In genomic region chr11:65132988-65133700, GRCh38 we compare ENCODE assay signal across 8 cellular contexts. TPM values are rescaled to one million over a fixed set of nuclear protein-coding genes. Genes with fewer than 3 reads are reported as not detected.
DNase-seq lines count a peak whose midpoint lies in the region; TF ChIP-seq lines count a peak whose summit lies in the region.

No MANE protein-coding gene starts in this region.

- peaks cover 38 to 45% of the 10 kb centered on the region in 2 donors for H3K4me1 Mint-ChIP-seq in immature natural killer cell

- no peaks in the 10 kb centered on the region for H3K9me3 ChIP-seq in ascending aorta

- no peak for TF ChIP-seq CTCF in ascending aorta (IDR thresholded peaks at IDR 0.05)

- H3K27ac Mint-ChIP-seq in immature natural killer cell: peak overlapping the region; percentile 99 to 100 (median 100)

- peaks cover 13 to 15% (median 14%) of the 10 kb centered on the region in 3 donors for H3K27me3 Mint-ChIP-seq in immature natural killer cell (ENCODE audit: low read depth in 3 of 3)

- H3K36me3 Mint-ChIP-seq in immature natural killer cell: peaks cover 3 to 9% (median 4%) of the 10 kb centered on the region in 3 donors

- no peaks in the 10 kb centered on the region for H3K9me3 Mint-ChIP-seq in immature natural killer cell

- H3K36me3 ChIP-seq in ascending aorta: peaks cover 48 to 50% of the 10 kb centered on the region in 2 donors

- intact Hi-C loops in ascending aorta (cut with DNase I): no loop called here

- peak overlapping the region; percentile 95 to 99 for H3K27ac ChIP-seq in ascending aorta

- peak overlapping the region; percentile 93 to 100 (median 98) for H3K4me3 Mint-ChIP-seq in immature natural killer cell

- peak overlapping the region; percentile 89 to 99 for H3K4me3 ChIP-seq in ascending aorta

- peaks cover 11 to 24% of the 10 kb centered on the region in 2 donors for H3K4me1 ChIP-seq in ascending aorta

- DNase-seq in NCI-H2227 (lab: John Stamatoyannopoulos, UW; ENCODE audit: unreplicated experiment) (peak; percentile 28), NCI-H2227 treated with DMSO at 0.1 percent for 48 hours (lab: John Stamatoyannopoulos, UW) (no peak), NOMO-1 (lab: John Stamatoyannopoulos, UW; ENCODE audit: unreplicated experiment in 2 of 2) (peak; percentile 61 to 69), ascending aorta (ENCODE audit: low spot score in 2 of 2) (peak in 1 of 2 donors; percentile 66), immature natural killer cell (peak in 2 of 3 donors; percentile 29 to 34), pons (ENCODE audit: low spot score) (no peak), C1 segment of cervical spinal cord (lab: John Stamatoyannopoulos, UW) (no peak)
- peak; percentile 69 for DNase-seq in stimulated activated CD4-positive, alpha-beta T cell treated with anti-CD3 and anti-CD28 coated beads, Interleukin-4, amount 100 ng/mL, for 1 hour

- no peaks in the 10 kb centered on the region for H3K27me3 ChIP-seq in ascending aorta

RNA-seq across cellular contexts. Expression of gene SYVN1, which starts 1.2 kb away (rescaled TPM):
- total RNA-seq in ascending aorta: 229 TPM
- 10 to 100 TPM in 1 of 3 donors, 1 to 10 TPM in 2; 2.3 to 21.8 (median 7.7) TPM for polyA plus RNA-seq in immature natural killer cell

RNA-seq across cellular contexts. Expression of gene MRPL49, which starts 11.0 kb away (rescaled TPM):
- 43.2 TPM for total RNA-seq in ascending aorta
- 100 to 1,000 TPM in 2 of 3 donors, 10 to 100 TPM in 1; 98.3 to 113 (median 105) TPM for polyA plus RNA-seq in immature natural killer cell

RNA-seq across cellular contexts. Expression of gene FAU, which starts 11.2 kb away (rescaled TPM):
- total RNA-seq in ascending aorta: 1,253 TPM
- 1,000 to 10,000 TPM in 1 of 3 donors, 100 to 1,000 TPM in 2; 576 to 1,241 (median 681) TPM for polyA plus RNA-seq in immature natural killer cell

RNA-seq across cellular contexts. Expression of gene ZNHIT2, which starts 15.6 kb away (rescaled TPM):
- total RNA-seq in ascending aorta: 35.3 TPM
- polyA plus RNA-seq in immature natural killer cell: 10 to 100 TPM; 15.5 to 25.8 (median 23.9) TPM

RNA-seq across cellular contexts. Expression of gene TM7SF2, which starts 21.5 kb away (rescaled TPM):
- total RNA-seq in ascending aorta: 10.6 TPM
- polyA plus RNA-seq in immature natural killer cell: 10 to 100 TPM; 12.8 to 16.8 (median 15.4) TPM

Comparison
In these comparisons a context has a peak if more than half of its experiments do, and no peak if none do; other contexts are left out.
1. DNase-seq: peak in NCI-H2227 (single experiment), NOMO-1 (2 of 2), immature natural killer cell (2 of 3) and stimulated activated CD4-positive, alpha-beta T cell treated with anti-CD3 and anti-CD28 coated beads, Interleukin-4, amount 100 ng/mL, for 1 hour (single experiment); none in NCI-H2227 treated with DMSO at 0.1 percent for 48 hours (single experiment), pons (single experiment) and C1 segment of cervical spinal cord (0 of 14).